Comparison of ENCODE assay signal across 14 cellular contexts in genomic region chr5:141677415-141677814, GRCh38. TPM values are rescaled to one million over a fixed set of nuclear protein-coding genes. Genes with fewer than 3 reads are reported as not detected.
A peak's percentile ranks its signal among the peaks of the same experiment; 100 is the strongest.
DNase-seq lines count a peak whose midpoint lies in the region; ATAC-seq, FAIRE-seq and TF ChIP-seq lines count a peak whose summit lies in the region.
"Had no signal": no experiment of that assay in that cellular context is flagged by ENCODE, and none has a peak within 500 bp of the region (broad histone marks: within the 10 kb centered on the region; RNA-seq: fewer than 3 reads in every experiment).

No MANE protein-coding gene starts in this region.

- POLR2A ChIA-PET in HepG2 (lab: Yijun Ruan, JAX): no interaction called here

- no peak overlapping the region for H3K27ac Mint-ChIP-seq in endodermal cell
- H3K27ac Mint-ChIP-seq: activated T-helper 2 cell treated with anti-CD3 and anti-CD28 coated beads, Interferon-gamma antibody, Interleukin-2, Interleukin-4, amounts not matched to agents 10 μg/mL and 5 μg/mL and 100 μg/mL, durations not matched to agents 14 hours and 24 hours and 36 hours had no signal

- H3K9me3 ChIP-seq in HepG2 (ENCODE audit: low read length) (no peaks in the 10 kb centered on the region), right lobe of liver (no peaks in the 10 kb centered on the region), MM.1S (replicated peaks; ENCODE audit: insufficient read depth, low read length) (no peaks in the 10 kb centered on the region), endodermal cell (ENCODE audit: control insufficient read depth, low read length) (no peaks in the 10 kb centered on the region), stomach (no peaks in the 10 kb centered on the region)
- H3K9me3 ChIP-seq: colonic mucosa, left ventricle myocardium inferior had no signal

- no peaks in the 10 kb centered on the region for H4K20me1 ChIP-seq in HepG2 (ENCODE audit: insufficient read depth, low read length)
- H4K20me1 ChIP-seq in MM.1S (ENCODE audit: insufficient read depth, low read length): no peaks in the 10 kb centered on the region

- no peaks in the 10 kb centered on the region for H3F3A ChIP-seq in MM.1S (ENCODE audit: insufficient read depth, low read length)

- intact Hi-C loops in HepG2 (cut with micrococcal nuclease; ENCODE audit: unreplicated experiment): no loop called here
- intact Hi-C loops in right lobe of liver (cut with DNase I): no loop called here
- intact Hi-C loops in stomach (cut with DNase I; ENCODE audit: low total_unique reads): no loop called here

- H3K36me3 Mint-ChIP-seq in endodermal cell (ENCODE audit: low read depth): peaks cover 34% of the 10 kb centered on the region

- peaks cover 3% of the 10 kb centered on the region for H3K9me3 Mint-ChIP-seq in endodermal cell
- H3K9me3 Mint-ChIP-seq: activated T-helper 2 cell treated with anti-CD3 and anti-CD28 coated beads, Interferon-gamma antibody, Interleukin-2, Interleukin-4, amounts not matched to agents 10 μg/mL and 5 μg/mL and 100 μg/mL, durations not matched to agents 14 hours and 24 hours and 36 hours had no signal

- H2AFZ ChIP-seq in HepG2 (ENCODE audit: low read length) (no peak overlapping the region), MM.1S (ENCODE audit: low read length) (no peak overlapping the region)

- H3K27me3 Mint-ChIP-seq in endodermal cell (ENCODE audit: insufficient read depth): peaks cover 2% of the 10 kb centered on the region

- in situ Hi-C loops in HepG2 (cut with HindIII; ENCODE audit: extremely low pct_ligation_motif_present, low pct_unique_long_range_greater_than_20kb): loop anchor here (25.0 kb wide), 1 partner anchor 460 kb away; no protein-coding TSS in a partner anchor

- H3K27ac ChIP-seq in HepG2 (ENCODE audit: extremely low read length, insufficient read depth, low read length) (no peak overlapping the region), right lobe of liver (no peak overlapping the region), MM.1S (ENCODE audit: low read length) (no peak overlapping the region), endodermal cell (ENCODE audit: low read depth, low read length) (no peak overlapping the region), stomach (no peak overlapping the region)
- H3K27ac ChIP-seq: colonic mucosa, left ventricle myocardium inferior, RWPE1 had no signal

- H3K27me3 ChIP-seq in HepG2 (ENCODE audit: control insufficient read depth in 1 of 2, insufficient read depth in 2 of 2, low read length in 2 of 2) (peaks cover under 1 to 13% of the 10 kb centered on the region in 2 experiments; a peak in 4 of 5 replicates), right lobe of liver (no peaks in the 10 kb centered on the region), MM.1S (replicated peaks; ENCODE audit: insufficient read depth, low read length) (peaks cover 9% of the 10 kb centered on the region; the same call in 1 of the 2 replicates), endodermal cell (ENCODE audit: control insufficient read depth, insufficient read depth, low read length, poor library complexity, severe bottlenecking) (no peaks in the 10 kb centered on the region), stomach (no peaks in the 10 kb centered on the region)
- H3K27me3 ChIP-seq: colonic mucosa had no signal

- no TSS peak for BruUV-seq in HepG2 (replicated peaks; lab: Mats Ljungman, UMichigan)

- peak; percentile 28; the same call in 1 of the 3 replicates for ATAC-seq in HepG2
- no peak for ATAC-seq in right lobe of liver
- ATAC-seq: activated CD4-positive, CD25-positive, alpha-beta regulatory T cell treated with anti-CD3 and anti-CD28 coated beads, Interleukin-2, amount 50 U/mL, for 24 hours had no signal

- H3K4me1 ChIP-seq in HepG2 (ENCODE audit: insufficient read depth, low read length): peaks cover 17% of the 10 kb centered on the region
- H3K4me1 ChIP-seq in right lobe of liver: peaks cover 0 to 6% (median under 1%) of the 10 kb centered on the region in 4 donors
- H3K4me1 ChIP-seq in MM.1S (ENCODE audit: low read length): no peaks in the 10 kb centered on the region
- H3K4me1 ChIP-seq in endodermal cell (ENCODE audit: control insufficient read depth, insufficient read depth, low read length): peaks cover 5% of the 10 kb centered on the region
- H3K4me1 ChIP-seq in stomach: peaks cover 19 to 30% (median 24%) of the 10 kb centered on the region in 4 donors

- H3K9me2 ChIP-seq in MM.1S (replicated peaks; ENCODE audit: insufficient read depth, low read length): no peaks in the 10 kb centered on the region

- TF ChIP-seq EP300 in HepG2 (IDR thresholded peaks at IDR 0.05; ENCODE audit: low read depth in 2 of 2, low read length in 2 of 2) (no peak), HepG2 (CRISPR knock-in tag; IDR thresholded peaks at IDR 0.05; ENCODE audit: borderline replicate concordance) (no peak), stomach (IDR thresholded peaks at IDR 0.05) (no peak)

- CTCF ChIA-PET in HepG2 (lab: Yijun Ruan, JAX; ENCODE audit: low intra/inter-chr PET ratio, low total read pairs): no interaction called here

- no peak for FAIRE-seq in HepG2 (lab: Jason Lieb, UNC)

- H3K4me2 ChIP-seq in HepG2 (ENCODE audit: low read depth, low read length): no peak overlapping the region
- H3K4me2 ChIP-seq in MM.1S (ENCODE audit: low read depth, low read length): no peak overlapping the region

- H3K79me2 ChIP-seq in HepG2 (ENCODE audit: insufficient read depth, low read length) (no peaks in the 10 kb centered on the region), MM.1S (ENCODE audit: low read length) (no peaks in the 10 kb centered on the region)

- H3K9ac ChIP-seq in HepG2 (ENCODE audit: insufficient read depth, low read depth, low read length): no peak overlapping the region
- no peak overlapping the region for H3K9ac ChIP-seq in MM.1S (ENCODE audit: low read length)
- H3K9ac ChIP-seq in endodermal cell (ENCODE audit: extremely low read depth, low read length, poor library complexity, severe bottlenecking): no peak overlapping the region

- no peak for TF ChIP-seq CTCF in HepG2 (CRISPR knock-in tag; IDR thresholded peaks at IDR 0.05)
- TF ChIP-seq CTCF in right lobe of liver (IDR thresholded peaks at IDR 0.05): no peak
- peak; percentile 17; the same call in 1 of the 2 replicates for TF ChIP-seq CTCF in MM.1S (IDR thresholded peaks at IDR 0.05; ENCODE audit: low read length)
- peak; percentile 81 for TF ChIP-seq CTCF in endodermal cell (conservative IDR thresholded peaks at IDR 0.05)
- no peak for TF ChIP-seq CTCF in stomach (IDR thresholded peaks at IDR 0.05)

- H3K36me3 ChIP-seq in HepG2 (replicated peaks in 1 of 2; ENCODE audit: control insufficient read depth in 1 of 2, insufficient read depth in 2 of 2, low read length in 2 of 2) (no peaks in the 10 kb centered on the region), right lobe of liver (no peaks in the 10 kb centered on the region), MM.1S (replicated peaks; ENCODE audit: insufficient read depth, low read length) (no peaks in the 10 kb centered on the region), endodermal cell (ENCODE audit: control insufficient read depth, insufficient read depth, low read length) (peaks cover 7% of the 10 kb centered on the region), stomach (peaks cover 0 to 14% (median 5%) of the 10 kb centered on the region in 4 donors)
- H3K36me3 ChIP-seq: colonic mucosa had no signal

- no peak for TF ChIP-seq POLR2A in HepG2 (IDR thresholded peaks at IDR 0.05; ENCODE audit: insufficient read depth in 1 of 2, low read depth in 2 of 2, low read length in 2 of 2)
- no peak for TF ChIP-seq POLR2A in right lobe of liver (IDR thresholded peaks at IDR 0.05)
- no peak for TF ChIP-seq POLR2A in stomach (IDR thresholded peaks at IDR 0.05)

- DNase-seq in HepG2 (ENCODE audit: low spot score) (peak; percentile 32), right lobe of liver (no peak), MM.1S (no peak), endodermal cell (peak; percentile 89), stomach (no peak), amniotic stem cell (lab: John Stamatoyannopoulos, UW) (no peak), T-helper 9 cell (no peak), pons (ENCODE audit: low spot score) (no peak)
- DNase-seq: colonic mucosa, left ventricle myocardium inferior, NCI-H2081 treated with DMSO at 0.1 percent for 48 hours had no signal

- no peak for TF ChIP-seq RAD21 in HepG2 (CRISPR knock-in tag; IDR thresholded peaks at IDR 0.05)

- peaks cover 21% of the 10 kb centered on the region for H3K4me1 Mint-ChIP-seq in endodermal cell

- no peak overlapping the region for H3K4me3 Mint-ChIP-seq in endodermal cell

- H3K4me3 ChIP-seq in HepG2 (replicated peaks in 1 of 3; ENCODE audit: insufficient read depth in 1 of 3, low read depth in 2 of 3, low read length in 3 of 3) (no peak overlapping the region), right lobe of liver (no peak overlapping the region), MM.1S (ENCODE audit: low read length) (no peak overlapping the region), endodermal cell (ENCODE audit: low read length) (no peak overlapping the region), stomach (no peak overlapping the region)
- H3K4me3 ChIP-seq: colonic mucosa, left ventricle myocardium inferior had no signal

RNA-seq across cellular contexts. Expression of gene ARAP3, which starts 4.6 kb away (rescaled TPM):
- total RNA-seq in HepG2 (2016; rRNA removed; fragmentation: Illumina TruSeq; extraction: Trizol) (0.07 TPM in 1 of 2 replicates, not detected in the other), right lobe of liver (1 to 10 TPM; 1.4 to 6.0 (median 3.7) TPM), endodermal cell (10 to 100 TPM; 32.5 to 41.3 TPM), stomach (10 to 100 TPM in 1 of 5 donors, 1 to 10 TPM in 4; 2.3 to 11.9 (median 6.2) TPM)
- total RNA-seq in HepG2 (2016; cell fraction: cytosol; rRNA removed; fragmentation: Illumina TruSeq; extraction: Trizol; ENCODE audit: low read depth): not detected in 2 replicates
- 0.04 and 0.10 TPM in 2 replicates for total RNA-seq in HepG2 (2016; cell fraction: insoluble cytoplasmic fraction; rRNA removed; fragmentation: Illumina TruSeq; extraction: Trizol)
- 0.06 TPM in 1 of 2 replicates, not detected in the other for total RNA-seq in HepG2 (2016; cell fraction: membrane; rRNA removed; fragmentation: Illumina TruSeq; extraction: Trizol)
- not detected in 2 replicates for total RNA-seq in HepG2 (2016; cell fraction: nucleus; rRNA removed; fragmentation: Illumina TruSeq; extraction: Trizol)
- polyA plus RNA-seq in HepG2 (2011; rRNA removed) (0.20 and 0.25 TPM in 2 replicates), stomach (1 to 10 TPM; 4.3 to 6.3 (median 5.0) TPM)
- 0.08 and 0.15 TPM in 2 replicates for polyA plus RNA-seq in HepG2 (2011; cell fraction: cytosol; rRNA removed)
- polyA plus RNA-seq in HepG2 (2011; cell fraction: nucleus; rRNA removed): 1.1 and 2.6 TPM in 2 replicates
- polyA plus RNA-seq in HepG2 (2012): 0.17 TPM in 1 of 2 replicates, not detected in the other
- polyA plus RNA-seq in HepG2 (2016; cell fraction: cytosol; fragmentation: Illumina TruSeq; extraction: Trizol; ENCODE audit: low read depth): not detected in 2 replicates
- 0.05 TPM in 1 of 2 replicates, not detected in the other for polyA plus RNA-seq in HepG2 (2016; cell fraction: insoluble cytoplasmic fraction; fragmentation: Illumina TruSeq; extraction: Trizol; ENCODE audit: low read depth)
- polyA plus RNA-seq in HepG2 (2016; cell fraction: membrane; fragmentation: Illumina TruSeq; extraction: Trizol; ENCODE audit: low read depth): not detected in 2 replicates
- 0.12 and 0.53 TPM in 2 replicates for polyA plus RNA-seq in HepG2 (2016; cell fraction: nucleus; fragmentation: Illumina TruSeq; extraction: Trizol; ENCODE audit: insufficient read depth, low read depth)
- 0.64 and 8.2 TPM in 2 replicates for polyA minus RNA-seq in HepG2 (2011; rRNA and poly(A)+ RNA removed; ENCODE audit: low replicate concordance)
- polyA minus RNA-seq in HepG2 (2011; cell fraction: cytosol; rRNA and poly(A)+ RNA removed): 0.20 TPM in 1 of 2 replicates, not detected in the other
- 0.12 and 0.26 TPM in 2 replicates for polyA minus RNA-seq in HepG2 (2011; cell fraction: nucleus; rRNA and poly(A)+ RNA removed)
- polyA plus RNA-seq in endodermal cell (2013, experiment 1 of 2): 29.7 TPM
- polyA plus RNA-seq in endodermal cell (2013, experiment 2 of 2): 27.0 TPM

RNA-seq across cellular contexts. Expression of gene FCHSD1, which starts 26.2 kb away (rescaled TPM):
- 3.6 and 5.5 TPM in 2 replicates for total RNA-seq in HepG2 (2016; rRNA removed; fragmentation: Illumina TruSeq; extraction: Trizol)
- total RNA-seq in HepG2 (2016; cell fraction: cytosol; rRNA removed; fragmentation: Illumina TruSeq; extraction: Trizol; ENCODE audit: low read depth): 1.8 and 2.5 TPM in 2 replicates
- total RNA-seq in HepG2 (2016; cell fraction: insoluble cytoplasmic fraction; rRNA removed; fragmentation: Illumina TruSeq; extraction: Trizol): 3.8 and 9.1 TPM in 2 replicates
- 1.0 and 1.4 TPM in 2 replicates for total RNA-seq in HepG2 (2016; cell fraction: membrane; rRNA removed; fragmentation: Illumina TruSeq; extraction: Trizol)
- total RNA-seq in HepG2 (2016; cell fraction: nucleus; rRNA removed; fragmentation: Illumina TruSeq; extraction: Trizol): 11.4 and 14.4 TPM in 2 replicates
- polyA plus RNA-seq in HepG2 (2011; rRNA removed): 15.4 and 20.7 TPM in 2 replicates
- polyA plus RNA-seq in HepG2 (2011; cell fraction: cytosol; rRNA removed): 5.5 and 7.5 TPM in 2 replicates
- polyA plus RNA-seq in HepG2 (2011; cell fraction: nucleus; rRNA removed): 160 and 175 TPM in 2 replicates
- polyA plus RNA-seq in HepG2 (2012): 10.0 and 11.9 TPM in 2 replicates
- 0.36 and 0.44 TPM in 2 replicates for polyA plus RNA-seq in HepG2 (2016; cell fraction: cytosol; fragmentation: Illumina TruSeq; extraction: Trizol; ENCODE audit: low read depth)
- polyA plus RNA-seq in HepG2 (2016; cell fraction: insoluble cytoplasmic fraction; fragmentation: Illumina TruSeq; extraction: Trizol; ENCODE audit: low read depth): 2.3 and 3.2 TPM in 2 replicates
- polyA plus RNA-seq in HepG2 (2016; cell fraction: membrane; fragmentation: Illumina TruSeq; extraction: Trizol; ENCODE audit: low read depth): 0.33 and 0.88 TPM in 2 replicates
- 29.0 and 35.7 TPM in 2 replicates for polyA plus RNA-seq in HepG2 (2016; cell fraction: nucleus; fragmentation: Illumina TruSeq; extraction: Trizol; ENCODE audit: insufficient read depth, low read depth)
- 7.2 and 9.9 TPM in 2 replicates for polyA minus RNA-seq in HepG2 (2011; rRNA and poly(A)+ RNA removed; ENCODE audit: low replicate concordance)
- polyA minus RNA-seq in HepG2 (2011; cell fraction: cytosol; rRNA and poly(A)+ RNA removed): 4.6 and 5.0 TPM in 2 replicates
- 29.2 and 32.2 TPM in 2 replicates for polyA minus RNA-seq in HepG2 (2011; cell fraction: nucleus; rRNA and poly(A)+ RNA removed)
- total RNA-seq in right lobe of liver: 1 to 10 TPM in 5 of 6 experiments, under 1 TPM in 1; 0.77 to 6.4 (median 3.3) TPM
- total RNA-seq in endodermal cell: 10 to 100 TPM; 34.8 to 41.7 TPM
- polyA plus RNA-seq in endodermal cell (2013, experiment 1 of 2): 30.3 TPM
- 23.9 TPM for polyA plus RNA-seq in endodermal cell (2013, experiment 2 of 2)
- total RNA-seq in stomach: 10 to 100 TPM; 12.3 to 66.5 (median 28.0) TPM
- 1 to 10 TPM; 5.0 to 9.9 (median 9.0) TPM for polyA plus RNA-seq in stomach

RNA-seq across cellular contexts. Expression of gene RELL2, which starts 40.6 kb away (rescaled TPM):
- total RNA-seq in HepG2 (2016; rRNA removed; fragmentation: Illumina TruSeq; extraction: Trizol): 5.2 and 8.3 TPM in 2 replicates
- 4.3 and 4.9 TPM in 2 replicates for total RNA-seq in HepG2 (2016; cell fraction: cytosol; rRNA removed; fragmentation: Illumina TruSeq; extraction: Trizol; ENCODE audit: low read depth)
- 5.4 and 6.7 TPM in 2 replicates for total RNA-seq in HepG2 (2016; cell fraction: insoluble cytoplasmic fraction; rRNA removed; fragmentation: Illumina TruSeq; extraction: Trizol)
- total RNA-seq in HepG2 (2016; cell fraction: membrane; rRNA removed; fragmentation: Illumina TruSeq; extraction: Trizol): 9.5 and 10.1 TPM in 2 replicates
- total RNA-seq in HepG2 (2016; cell fraction: nucleus; rRNA removed; fragmentation: Illumina TruSeq; extraction: Trizol): 6.6 and 7.9 TPM in 2 replicates
- polyA plus RNA-seq in HepG2 (2011; rRNA removed): 6.4 and 9.9 TPM in 2 replicates
- polyA plus RNA-seq in HepG2 (2011; cell fraction: cytosol; rRNA removed): 6.7 and 9.8 TPM in 2 replicates
- polyA plus RNA-seq in HepG2 (2011; cell fraction: nucleus; rRNA removed): 46.2 and 47.3 TPM in 2 replicates
- 2.0 and 3.6 TPM in 2 replicates for polyA plus RNA-seq in HepG2 (2012)
- polyA plus RNA-seq in HepG2 (2016; cell fraction: cytosol; fragmentation: Illumina TruSeq; extraction: Trizol; ENCODE audit: low read depth): 5.7 and 6.7 TPM in 2 replicates
- polyA plus RNA-seq in HepG2 (2016; cell fraction: insoluble cytoplasmic fraction; fragmentation: Illumina TruSeq; extraction: Trizol; ENCODE audit: low read depth): 5.5 and 6.8 TPM in 2 replicates
- polyA plus RNA-seq in HepG2 (2016; cell fraction: membrane; fragmentation: Illumina TruSeq; extraction: Trizol; ENCODE audit: low read depth): 10.5 and 11.3 TPM in 2 replicates
- polyA plus RNA-seq in HepG2 (2016; cell fraction: nucleus; fragmentation: Illumina TruSeq; extraction: Trizol; ENCODE audit: insufficient read depth, low read depth): 21.1 and 22.8 TPM in 2 replicates
- 0.84 and 5.2 TPM in 2 replicates for polyA minus RNA-seq in HepG2 (2011; rRNA and poly(A)+ RNA removed; ENCODE audit: low replicate concordance)
- 1.8 and 2.8 TPM in 2 replicates for polyA minus RNA-seq in HepG2 (2011; cell fraction: cytosol; rRNA and poly(A)+ RNA removed)
- 7.8 and 10.2 TPM in 2 replicates for polyA minus RNA-seq in HepG2 (2011; cell fraction: nucleus; rRNA and poly(A)+ RNA removed)
- 1 to 10 TPM in 4 of 6 experiments, under 1 TPM in 2; 0.53 to 2.6 (median 1.2) TPM for total RNA-seq in right lobe of liver
- 1 to 10 TPM; 3.1 to 6.2 TPM for total RNA-seq in endodermal cell
- 6.4 TPM for polyA plus RNA-seq in endodermal cell (2013, experiment 1 of 2)
- 3.8 TPM for polyA plus RNA-seq in endodermal cell (2013, experiment 2 of 2)
- total RNA-seq in stomach: 1 to 10 TPM in 3 of 5 donors, under 1 TPM in 1, not detected in 1; 0.45 to 2.2 (median 1.1) TPM
- polyA plus RNA-seq in stomach: 1 to 10 TPM in 2 of 3 donors, under 1 TPM in 1; 0.61 to 4.9 (median 1.8) TPM

RNA-seq across cellular contexts. Expression of gene HDAC3, which starts 40.8 kb away (rescaled TPM):
- 83.9 and 84.0 TPM in 2 replicates for total RNA-seq in HepG2 (2016; rRNA removed; fragmentation: Illumina TruSeq; extraction: Trizol)
- total RNA-seq in HepG2 (2016; cell fraction: cytosol; rRNA removed; fragmentation: Illumina TruSeq; extraction: Trizol; ENCODE audit: low read depth): 89.0 and 95.8 TPM in 2 replicates
- 75.9 and 87.3 TPM in 2 replicates for total RNA-seq in HepG2 (2016; cell fraction: insoluble cytoplasmic fraction; rRNA removed; fragmentation: Illumina TruSeq; extraction: Trizol)
- total RNA-seq in HepG2 (2016; cell fraction: membrane; rRNA removed; fragmentation: Illumina TruSeq; extraction: Trizol): 136 and 149 TPM in 2 replicates
- total RNA-seq in HepG2 (2016; cell fraction: nucleus; rRNA removed; fragmentation: Illumina TruSeq; extraction: Trizol): 60.2 and 60.8 TPM in 2 replicates
- 90.0 and 94.1 TPM in 2 replicates for polyA plus RNA-seq in HepG2 (2011; rRNA removed)
- polyA plus RNA-seq in HepG2 (2011; cell fraction: cytosol; rRNA removed): 84.3 and 85.4 TPM in 2 replicates
- 161 and 166 TPM in 2 replicates for polyA plus RNA-seq in HepG2 (2011; cell fraction: nucleus; rRNA removed)
- 55.1 and 57.0 TPM in 2 replicates for polyA plus RNA-seq in HepG2 (2012)
- polyA plus RNA-seq in HepG2 (2016; cell fraction: cytosol; fragmentation: Illumina TruSeq; extraction: Trizol; ENCODE audit: low read depth): 93.9 and 113 TPM in 2 replicates
- polyA plus RNA-seq in HepG2 (2016; cell fraction: insoluble cytoplasmic fraction; fragmentation: Illumina TruSeq; extraction: Trizol; ENCODE audit: low read depth): 80.8 and 88.3 TPM in 2 replicates
- polyA plus RNA-seq in HepG2 (2016; cell fraction: membrane; fragmentation: Illumina TruSeq; extraction: Trizol; ENCODE audit: low read depth): 128 and 150 TPM in 2 replicates
- polyA plus RNA-seq in HepG2 (2016; cell fraction: nucleus; fragmentation: Illumina TruSeq; extraction: Trizol; ENCODE audit: insufficient read depth, low read depth): 126 and 133 TPM in 2 replicates
- polyA minus RNA-seq in HepG2 (2011; rRNA and poly(A)+ RNA removed; ENCODE audit: low replicate concordance): 103 and 109 TPM in 2 replicates
- polyA minus RNA-seq in HepG2 (2011; cell fraction: cytosol; rRNA and poly(A)+ RNA removed): 38.4 TPM in 2 replicates
- polyA minus RNA-seq in HepG2 (2011; cell fraction: nucleus; rRNA and poly(A)+ RNA removed): 73.1 TPM in 2 replicates
- total RNA-seq in right lobe of liver: 10 to 100 TPM; 18.2 to 26.5 (median 23.3) TPM
- 10 to 100 TPM; 73.3 to 78.9 TPM for total RNA-seq in endodermal cell
- 91.5 TPM for polyA plus RNA-seq in endodermal cell (2013, experiment 1 of 2)
- 74.8 TPM for polyA plus RNA-seq in endodermal cell (2013, experiment 2 of 2)
- total RNA-seq in stomach: 10 to 100 TPM; 37.1 to 64.3 (median 48.4) TPM
- 10 to 100 TPM; 34.7 to 51.8 (median 36.2) TPM for polyA plus RNA-seq in stomach

RNA-seq across cellular contexts. Expression of gene DIAPH1, which starts 58.6 kb away (rescaled TPM):
- 28.5 and 33.9 TPM in 2 replicates for total RNA-seq in HepG2 (2016; rRNA removed; fragmentation: Illumina TruSeq; extraction: Trizol)
- 16.5 and 21.3 TPM in 2 replicates for total RNA-seq in HepG2 (2016; cell fraction: cytosol; rRNA removed; fragmentation: Illumina TruSeq; extraction: Trizol; ENCODE audit: low read depth)
- 24.1 and 31.9 TPM in 2 replicates for total RNA-seq in HepG2 (2016; cell fraction: insoluble cytoplasmic fraction; rRNA removed; fragmentation: Illumina TruSeq; extraction: Trizol)
- total RNA-seq in HepG2 (2016; cell fraction: membrane; rRNA removed; fragmentation: Illumina TruSeq; extraction: Trizol): 20.9 and 21.2 TPM in 2 replicates
- total RNA-seq in HepG2 (2016; cell fraction: nucleus; rRNA removed; fragmentation: Illumina TruSeq; extraction: Trizol): 95.2 and 104 TPM in 2 replicates
- polyA plus RNA-seq in HepG2 (2011; rRNA removed): 25.1 and 33.2 TPM in 2 replicates
- polyA plus RNA-seq in HepG2 (2011; cell fraction: cytosol; rRNA removed): 18.7 and 25.7 TPM in 2 replicates
- polyA plus RNA-seq in HepG2 (2011; cell fraction: nucleus; rRNA removed): 126 and 140 TPM in 2 replicates
- 45.7 and 49.8 TPM in 2 replicates for polyA plus RNA-seq in HepG2 (2012)
- polyA plus RNA-seq in HepG2 (2016; cell fraction: cytosol; fragmentation: Illumina TruSeq; extraction: Trizol; ENCODE audit: low read depth): 5.1 and 6.3 TPM in 2 replicates
- polyA plus RNA-seq in HepG2 (2016; cell fraction: insoluble cytoplasmic fraction; fragmentation: Illumina TruSeq; extraction: Trizol; ENCODE audit: low read depth): 24.9 and 33.0 TPM in 2 replicates
- 7.9 and 10.1 TPM in 2 replicates for polyA plus RNA-seq in HepG2 (2016; cell fraction: membrane; fragmentation: Illumina TruSeq; extraction: Trizol; ENCODE audit: low read depth)
- 123 and 124 TPM in 2 replicates for polyA plus RNA-seq in HepG2 (2016; cell fraction: nucleus; fragmentation: Illumina TruSeq; extraction: Trizol; ENCODE audit: insufficient read depth, low read depth)
- 105 and 207 TPM in 2 replicates for polyA minus RNA-seq in HepG2 (2011; rRNA and poly(A)+ RNA removed; ENCODE audit: low replicate concordance)
- polyA minus RNA-seq in HepG2 (2011; cell fraction: cytosol; rRNA and poly(A)+ RNA removed): 30.1 and 34.9 TPM in 2 replicates
- polyA minus RNA-seq in HepG2 (2011; cell fraction: nucleus; rRNA and poly(A)+ RNA removed): 129 and 140 TPM in 2 replicates
- total RNA-seq in right lobe of liver: 100 to 1,000 TPM in 4 of 6 experiments, 10 to 100 TPM in 2; 93.7 to 114 (median 107) TPM
- total RNA-seq in endodermal cell: 100 to 1,000 TPM; 104 to 106 TPM
- 55.4 TPM for polyA plus RNA-seq in endodermal cell (2013, experiment 1 of 2)
- polyA plus RNA-seq in endodermal cell (2013, experiment 2 of 2): 53.9 TPM
- 100 to 1,000 TPM in 1 of 5 donors, 10 to 100 TPM in 4; 18.0 to 181 (median 77.0) TPM for total RNA-seq in stomach
- 10 to 100 TPM; 41.4 to 98.1 (median 76.1) TPM for polyA plus RNA-seq in stomach

Comparison
In these comparisons a context has a peak if more than half of its experiments do, and no peak if none do; other contexts are left out.
1. DNase-seq: peak in HepG2 (single experiment) and endodermal cell (single experiment); none in right lobe of liver (0 of 3), MM.1S (single experiment), stomach (single experiment), amniotic stem cell (single experiment), T-helper 9 cell (single experiment) and pons (single experiment).
2. CTCF ChIP-seq: peak in MM.1S (single experiment) and endodermal cell (single experiment); none in HepG2 (single experiment), right lobe of liver (0 of 4) and stomach (0 of 7).